Comparison of ENCODE assay signal across 16 cellular contexts in genomic region chr22:32281092-32281491, GRCh38. TPM values are rescaled to one million over a fixed set of nuclear protein-coding genes. Genes with fewer than 3 reads are reported as not detected.
DNase-seq lines count a peak whose midpoint lies in the region; ATAC-seq and TF ChIP-seq lines count a peak whose summit lies in the region.
"Had no signal": no experiment of that assay in that cellular context is flagged by ENCODE, and none has a peak within 500 bp of the region (broad histone marks: within the 10 kb centered on the region; RNA-seq: fewer than 3 reads in every experiment).

No MANE protein-coding gene starts in this region.

- ATAC-seq in HG03457 (IDR thresholded peaks at IDR 0.05; ENCODE audit: unreplicated experiment), result no peak
- ATAC-seq in GM18502 (IDR thresholded peaks at IDR 0.05; ENCODE audit: poor library complexity, unreplicated experiment), result no peak
- ATAC-seq: left colon had no signal

- DNase-seq in ELR (ENCODE audit: low read depth), result peak; percentile 37
- peak; percentile 50 for DNase-seq in NCI-H2171 (lab: John Stamatoyannopoulos, UW)
- peak; percentile 87 for DNase-seq in epithelial cell of esophagus (ENCODE audit: low read depth)
- DNase-seq in occipital lobe (lab: John Stamatoyannopoulos, UW), result peak; percentile 43
- DNase-seq in effector CD4-positive, alpha-beta T cell, result no peak
- DNase-seq in activated CD4-positive, alpha-beta T cell treated with anti-CD3 and anti-CD28 coated beads, Interleukin-2, amount 50 U/mL, for 1 hour, result no peak
- DNase-seq: CD8-positive, alpha-beta memory T cell; cortex of kidney; foreskin melanocyte; KBM-7; left colon; NCI-H187 treated with DMSO at 0.1 percent for 48 hours; nephron progenitor cell had no signal

- no peak overlapping the region for H3K4me3 ChIP-seq in epithelial cell of esophagus (ENCODE audit: low read length)
- H3K4me3 ChIP-seq: SJSA1 had no signal

- TF ChIP-seq CTCF in epithelial cell of esophagus (IDR thresholded peaks at IDR 0.05; ENCODE audit: insufficient read depth, low read depth, low read length, missing control alignments), result no peak

RNA-seq across cellular contexts. Expression of gene SLC5A4, which starts 25.9 kb away (rescaled TPM):
- total RNA-seq in occipital lobe, result not detected
- total RNA-seq: CD8-positive, alpha-beta memory T cell; SJSA1 had no signal

Comparison
In these comparisons a context has a peak if more than half of its experiments do, and no peak if none do; other contexts are left out.
1. DNase-seq: peak in ELR (single experiment), NCI-H2171 (single experiment), epithelial cell of esophagus (single experiment) and occipital lobe (single experiment); none in effector CD4-positive, alpha-beta T cell (single experiment) and activated CD4-positive, alpha-beta T cell treated with anti-CD3 and anti-CD28 coated beads, Interleukin-2, amount 50 U/mL, for 1 hour (single experiment).